8 cellular contexts compared by ENCODE assay signal in genomic region chrX:96684339-96685204, GRCh38. TPM values are rescaled to one million over a fixed set of nuclear protein-coding genes. Genes with fewer than 3 reads are reported as not detected.
DNase-seq lines count a peak whose midpoint lies in the region; FAIRE-seq and TF ChIP-seq lines count a peak whose summit lies in the region.

Gene DIAPH2 (plus strand): TSS chrX:96684842.

- peaks cover 37 to 54% of the 10 kb centered on the region in 2 experiments for H3K4me1 Mint-ChIP-seq in H9

- H3K9me3 ChIP-seq in H9 (ENCODE audit: control insufficient read depth, low read depth, low read length): no peaks in the 10 kb centered on the region
- no peaks in the 10 kb centered on the region for H3K9me3 ChIP-seq in MG63

- POLR2A ChIA-PET in GM10248 (lab: Yijun Ruan, JAX): interaction anchor here (0.6 kb wide), 1 partner anchor 756 kb away, joined by 3 read pairs; no protein-coding TSS in a partner anchor

- peaks cover 7% of the 10 kb centered on the region for H3K23me2 ChIP-seq in H9 (ENCODE audit: insufficient read length, low read depth, low read length, poor library complexity, severe bottlenecking)

- H4K8ac ChIP-seq in H9 (replicated peaks; ENCODE audit: insufficient read length, low read depth, low read length): no peak within 1 kb of the TSS

- no peaks in the 10 kb centered on the region for H3K9me3 Mint-ChIP-seq in H9

- H3K4me2 ChIP-seq in H9 (ENCODE audit: insufficient read depth, insufficient read length, low read length): peak within 1 kb of the TSS; percentile 96

- FAIRE-seq in bronchial epithelial cell (lab: Jason Lieb, UNC): no peak

- H3K79me2 ChIP-seq in H9 (ENCODE audit: insufficient read depth, low read length): no peaks in the 10 kb centered on the region

- no peak within 1 kb of the TSS for H2BK20ac ChIP-seq in H9 (ENCODE audit: low read depth, low read length, poor library complexity, severe bottlenecking)

- no peaks in the 10 kb centered on the region for H3K36me3 ChIP-seq in MG63
- H3K36me3 ChIP-seq in bronchial epithelial cell (ENCODE audit: control insufficient read depth, insufficient read depth, low read length): no peaks in the 10 kb centered on the region

- H3K27ac ChIP-seq in H9 (ENCODE audit: insufficient read length, low read depth, low read length): no peak within 1 kb of the TSS

- H3K23ac ChIP-seq in H9 (ENCODE audit: insufficient read length, low read depth, low read length): no peak within 1 kb of the TSS

- no peak within 1 kb of the TSS for H2AK5ac ChIP-seq in H9 (ENCODE audit: insufficient read length, low read length)

- H3K4me3 ChIP-seq in MG63: peak within 1 kb of the TSS; percentile 69
- peak within 1 kb of the TSS; percentile 60 for H3K4me3 ChIP-seq in bronchial epithelial cell (ENCODE audit: low read depth, low read length)

- H3K4ac ChIP-seq in H9 (ENCODE audit: low read depth, low read length): no peak within 1 kb of the TSS

- peak within 1 kb of the TSS; percentile 54; the same call in 1 of the 2 replicates for H3K14ac ChIP-seq in H9 (ENCODE audit: insufficient read depth, low read length)

- peak within 1 kb of the TSS; percentile 69 to 96 (median 80); a peak in 6 of 7 replicates for H3K27ac Mint-ChIP-seq in H9

- peak within 1 kb of the TSS; percentile 94 to 96 for H3K4me3 Mint-ChIP-seq in H9

- peaks cover 4% of the 10 kb centered on the region; the same call in 1 of the 2 replicates for H3K4me1 ChIP-seq in H9 (ENCODE audit: insufficient read depth, low read length)

- H3K36me3 Mint-ChIP-seq in H9 (ENCODE audit: insufficient read depth in 1 of 3, low read depth in 3 of 3): peaks cover 0 to 3% (median 0%) of the 10 kb centered on the region in 3 experiments; a peak in 2 of 7 replicates

- WGBS in H9 (ENCODE audit: extremely low coverage, insufficient read length, low lambda C conversion rate): no CpG with 5 or more reads among the region's 57 CpGs

- no peak within 1 kb of the TSS for H4K5ac ChIP-seq in H9 (ENCODE audit: insufficient read length, low read depth, low read length)

- H3K27me3 ChIP-seq in H9 (ENCODE audit: insufficient read depth, low read length): no peaks in the 10 kb centered on the region; the same call in 1 of the 2 replicates
- no peaks in the 10 kb centered on the region for H3K27me3 ChIP-seq in MG63
- H3K27me3 ChIP-seq in bronchial epithelial cell (ENCODE audit: control insufficient read depth, insufficient read depth, low read length): no peaks in the 10 kb centered on the region

- no peak within 1 kb of the TSS for H3T11ph ChIP-seq in H9 (ENCODE audit: low read length)

- no peaks in the 10 kb centered on the region for H3K79me1 ChIP-seq in H9 (ENCODE audit: insufficient read depth, low read depth, low read length, poor library complexity, severe bottlenecking)

- DNase-seq in GM10248 (ENCODE audit: extremely low spot score): peak; percentile 56
- peak; percentile 90 for DNase-seq in H9
- peak; percentile 81 for DNase-seq in MG63
- DNase-seq in UCSD-AML1 (lab: John Stamatoyannopoulos, UW; ENCODE audit: unreplicated experiment): peak; percentile 70
- DNase-seq in bronchial epithelial cell (ENCODE audit: low read depth): peak; percentile 64
- peak; percentile 79 for DNase-seq in iPS-NIHi7 (ENCODE audit: extremely low spot score)
- peak; percentile 28 for DNase-seq in smooth muscle cell of the brain vasculature (ENCODE audit: low read depth, low spot score)
- DNase-seq in NCI-H1092 (lab: John Stamatoyannopoulos, UW): no peak

- H2AFZ ChIP-seq in H9 (ENCODE audit: low read length): no peak within 1 kb of the TSS

- TF ChIP-seq CTCF in GM10248 (IDR thresholded peaks at IDR 0.05; ENCODE audit: control extremely low read depth, extremely low read depth, low read depth, missing control alignments): no peak
- TF ChIP-seq CTCF in H9 (conservative IDR thresholded peaks at IDR 0.05): peak; percentile 39; the same call in 2 of the 3 replicates
- peak; percentile 3 for TF ChIP-seq CTCF in bronchial epithelial cell (IDR thresholded peaks at IDR 0.05; ENCODE audit: insufficient read depth, low read length, severe bottlenecking)

- no peak within 1 kb of the TSS for H3K56ac ChIP-seq in H9 (ENCODE audit: insufficient read length, low read depth, low read length)

- H2BK120ac ChIP-seq in H9 (ENCODE audit: low read depth, low read length, poor library complexity, severe bottlenecking): no peak within 1 kb of the TSS

- H2BK5ac ChIP-seq in H9 (ENCODE audit: insufficient read length, low read length): no peak within 1 kb of the TSS

- CTCF ChIA-PET in GM10248 (lab: Yijun Ruan, JAX): no interaction called here

- no peak within 1 kb of the TSS for H2BK15ac ChIP-seq in H9 (ENCODE audit: low read depth, low read length)

- H4K20me1 ChIP-seq in H9 (ENCODE audit: control insufficient read depth, insufficient read depth, insufficient read length): no peaks in the 10 kb centered on the region

- H3K27me3 Mint-ChIP-seq in H9 (ENCODE audit: low read depth): peaks cover 25% of the 10 kb centered on the region

- H3K9ac ChIP-seq in H9 (ENCODE audit: extremely low read depth, insufficient read length, low read length): peak within 1 kb of the TSS; percentile 48

- peak within 1 kb of the TSS; percentile 15 for H3K18ac ChIP-seq in H9 (ENCODE audit: insufficient read length, low read depth, low read length)

- H4K91ac ChIP-seq in H9 (ENCODE audit: insufficient read length, low read depth, low read length): no peak within 1 kb of the TSS

- no peak within 1 kb of the TSS for H2BK12ac ChIP-seq in H9 (ENCODE audit: insufficient read length, low read depth, low read length)

RNA-seq across cellular contexts. Expression of gene DIAPH2, which starts in this region (rescaled TPM):
- total RNA-seq in H9 (2021) (45.1 and 45.4 TPM in 2 replicates), bronchial epithelial cell (7.9 and 9.5 TPM in 2 replicates)
- total RNA-seq in MG63 (2014; rRNA removed; shearing (Covaris generic); ENCODE audit: low replicate concordance): 8.4 and 10.5 TPM in 2 replicates
